Comparison of ENCODE assay signal across 22 cellular contexts in the genomic region with DNA sequence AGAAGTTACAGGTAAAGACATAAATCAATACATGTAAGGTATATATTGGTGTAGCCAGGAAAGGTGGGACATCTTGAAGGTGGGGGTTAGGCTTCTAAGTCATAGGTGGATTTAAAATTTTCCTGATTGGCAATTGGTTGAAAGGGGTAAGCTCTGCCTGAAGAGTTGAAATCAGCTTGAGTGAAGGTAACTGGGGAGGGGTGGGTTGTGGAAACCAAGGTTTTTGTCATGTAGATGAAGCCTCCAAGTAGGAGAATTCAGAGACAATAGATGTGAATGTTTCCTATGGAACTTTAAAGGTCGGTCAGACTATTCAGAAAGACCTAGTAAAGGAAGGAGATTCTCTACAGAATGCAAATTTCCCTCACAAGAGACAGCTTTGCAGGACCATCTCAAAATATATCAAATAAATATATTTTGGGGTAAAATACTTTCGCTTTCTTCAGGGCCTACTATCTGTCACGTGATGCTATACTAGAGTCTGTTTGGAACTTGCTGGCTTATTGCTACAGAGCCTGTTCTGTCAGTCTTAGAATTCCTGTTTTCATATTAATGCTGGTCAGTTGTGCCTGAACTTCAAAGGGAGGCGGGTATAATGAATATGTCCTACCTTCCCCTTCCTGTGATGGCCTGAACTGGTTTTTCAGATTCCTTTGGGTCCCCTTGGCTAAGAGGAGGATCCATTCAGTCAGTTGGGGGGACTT. TPM values are rescaled to one million over a fixed set of nuclear protein-coding genes. Genes with fewer than 3 reads are reported as not detected.
"Had no signal": no experiment of that assay in that cellular context is flagged by ENCODE, and none has a peak within 500 bp of the region (broad histone marks: within the 10 kb centered on the region; RNA-seq: fewer than 3 reads in every experiment).

No MANE protein-coding gene starts in this region.

- H3K27ac ChIP-seq: brain microvascular endothelial cell, coronary artery, foreskin keratinocyte, right atrium auricular region had no signal

- H3K4me3 ChIP-seq: coronary artery, right atrium auricular region had no signal

- H3K4me1 Mint-ChIP-seq: activated CD4-positive, alpha-beta T cell treated with anti-CD3 and anti-CD28 coated beads, Interleukin-2, amount 10 ng/mL, durations not matched to agents 7 days and 5 days; central memory CD8-positive, alpha-beta T cell; memory B cell; naive thymus-derived CD8-positive, alpha-beta T cell had no signal

- ATAC-seq: foreskin keratinocyte; left ventricle myocardium superior; naive thymus-derived CD8-positive, alpha-beta T cell; stimulated activated naive CD8-positive, alpha-beta T cell treated with anti-CD3 and anti-CD28 coated beads, Interleukin-15, Interleukin-2, amounts not matched to agents 100 U/mL and 50 U/mL, for 24 hours had no signal

- H3K27ac Mint-ChIP-seq: activated CD4-positive, alpha-beta T cell treated with anti-CD3 and anti-CD28 coated beads, Interleukin-2, amount 10 ng/mL, durations not matched to agents 7 days and 5 days; memory B cell; naive thymus-derived CD8-positive, alpha-beta T cell; T-helper 2 cell treated with Interferon-gamma antibody and Interleukin-4, amounts not matched to agents 5 μg/mL and 100 μg/mL, for 36 hours; type B pancreatic cell had no signal

- H3K27me3 ChIP-seq: brain microvascular endothelial cell, foreskin keratinocyte, right atrium auricular region had no signal

- FAIRE-seq: kidney, small intestine had no signal

- H3K4me3 Mint-ChIP-seq: activated CD4-positive, alpha-beta T cell treated with anti-CD3 and anti-CD28 coated beads, Interleukin-2, amount 10 ng/mL, durations not matched to agents 7 days and 5 days; central memory CD8-positive, alpha-beta T cell; memory B cell; naive thymus-derived CD8-positive, alpha-beta T cell; T-helper 2 cell treated with Interferon-gamma antibody and Interleukin-4, amounts not matched to agents 5 μg/mL and 100 μg/mL, for 36 hours; type B pancreatic cell had no signal

- H3K36me3 Mint-ChIP-seq: memory B cell; naive thymus-derived CD8-positive, alpha-beta T cell; type B pancreatic cell had no signal

- H3K9me3 Mint-ChIP-seq: central memory CD8-positive, alpha-beta T cell; T-helper 2 cell treated with Interferon-gamma antibody and Interleukin-4, amounts not matched to agents 5 μg/mL and 100 μg/mL, for 36 hours; type B pancreatic cell had no signal

- H3K36me3 ChIP-seq: brain microvascular endothelial cell, right atrium auricular region had no signal

- DNase-seq: activated CD4-positive, alpha-beta T cell treated with anti-CD3 and anti-CD28 coated beads, Interleukin-2, amount 10 ng/mL, durations not matched to agents 7 days and 5 days; activated CD8-positive, alpha-beta memory T cell treated with anti-CD3 and anti-CD28 coated beads for 24 hours; activated naive CD4-positive, alpha-beta T cell treated with Interleukin-2 at 50 U/mL for 16 hours; anterior cingulate cortex; brain microvascular endothelial cell; effector CD8-positive, alpha-beta T cell; foreskin keratinocyte; glutamatergic neuron; hypothalamus; kidney; left ventricle myocardium superior; naive thymus-derived CD8-positive, alpha-beta T cell; occipital lobe; small intestine; stimulated activated naive CD8-positive, alpha-beta T cell treated with anti-CD3 and anti-CD28 coated beads, Interleukin-15, Interleukin-2, amounts not matched to agents 100 U/mL and 50 U/mL, for 24 hours had no signal

- H3K4me1 ChIP-seq: foreskin keratinocyte, right atrium auricular region had no signal

RNA-seq across cellular contexts. Expression of a gene that starts 41.8 kb away (rescaled TPM):
- total RNA-seq: activated CD4-positive, alpha-beta T cell treated with anti-CD3 and anti-CD28 coated beads, Interleukin-2, amount 10 ng/mL, durations not matched to agents 7 days and 5 days; left ventricle myocardium superior; naive thymus-derived CD8-positive, alpha-beta T cell; posterior vena cava; right atrium auricular region had no signal
- polyA plus RNA-seq: naive thymus-derived CD8-positive, alpha-beta T cell had no signal
